In genomic region chr10:63887026-63887589, GRCh38 we compare ENCODE assay signal across 15 cellular contexts.
DNase-seq lines count a peak whose midpoint lies in the region; ATAC-seq and TF ChIP-seq lines count a peak whose summit lies in the region.
"Had no signal": no experiment of that assay in that cellular context is flagged by ENCODE, and none has a peak within 500 bp of the region (broad histone marks: within the 10 kb centered on the region; RNA-seq: fewer than 3 reads in every experiment).

No MANE protein-coding gene starts in this region.

- 61% methylated on average over 4 of the region's 11 CpGs for WGBS in right lobe of liver (ENCODE audit: insufficient coverage, low coverage, low lambda C conversion rate, missing lambda C conversion rate)
- WGBS in hepatocyte (ENCODE audit: low lambda C conversion rate, missing lambda C conversion rate), result 50% methylated on average over 11 of the region's 11 CpGs

- no peaks in the 10 kb centered on the region for H3K9me2 ChIP-seq in hepatocyte (replicated peaks; ENCODE audit: insufficient read depth)

- peak; percentile 47 to 84 (median 74) for ATAC-seq in right lobe of liver
- ATAC-seq in GM21381 (IDR thresholded peaks at IDR 0.05; ENCODE audit: unreplicated experiment), result no peak
- no peak for ATAC-seq in GM18867 (IDR thresholded peaks at IDR 0.05; ENCODE audit: unreplicated experiment)
- ATAC-seq: effector memory CD8-positive, alpha-beta T cell; stimulated activated naive CD8-positive, alpha-beta T cell treated with anti-CD3 and anti-CD28 coated beads, Interleukin-15, Interleukin-2, amounts not matched to agents 100 U/mL and 50 U/mL, for 24 hours; T-helper 17 cell had no signal

- no peaks in the 10 kb centered on the region for H3K4me1 ChIP-seq in right lobe of liver
- H3K4me1 ChIP-seq in hepatocyte (ENCODE audit: insufficient read depth), result no peaks in the 10 kb centered on the region
- H3K4me1 ChIP-seq: BLaER1 had no signal

- H2AFZ ChIP-seq in hepatocyte, result no peak overlapping the region

- intact Hi-C loops in right lobe of liver (cut with DNase I), result no loop called here
- intact Hi-C loops in posterior cingulate gyrus (cut with DNase I), result no loop called here

- H3K27me3 ChIP-seq in right lobe of liver (no peaks in the 10 kb centered on the region), hepatocyte (no peaks in the 10 kb centered on the region)
- H3K27me3 ChIP-seq: BLaER1 had no signal

- no peaks in the 10 kb centered on the region for H4K20me1 ChIP-seq in hepatocyte (ENCODE audit: insufficient read depth, poor library complexity, severe bottlenecking)
- H4K20me1 ChIP-seq: BLaER1 had no signal

- H3K79me2 ChIP-seq in hepatocyte, result no peaks in the 10 kb centered on the region

- TF ChIP-seq CTCF in cardiac fibroblast (IDR thresholded peaks at IDR 0.05; ENCODE audit: low read depth, low read length) (peak; percentile 7), right lobe of liver (IDR thresholded peaks at IDR 0.05) (peak in 2 of 4 donors; percentile 15 to 30), hepatocyte (IDR thresholded peaks at IDR 0.05; ENCODE audit: poor library complexity) (no peak)

- DNase-seq in Daoy (ENCODE audit: low read depth), result peak; percentile 1
- DNase-seq in NCI-H1694 (lab: John Stamatoyannopoulos, UW), result peak; percentile 15
- peak in 1 of 2 donors; percentile 12 for DNase-seq in cardiac fibroblast (ENCODE audit: low read depth in 2 of 2)
- peak; percentile 30 to 56 (median 42) for DNase-seq in right lobe of liver
- DNase-seq in posterior cingulate gyrus, result no peak
- no peak for DNase-seq in hepatocyte (ENCODE audit: low spot score)
- DNase-seq: activated CD4-positive, alpha-beta memory T cell treated with anti-CD3 and anti-CD28 coated beads for 36 hours; anterior cingulate cortex; effector memory CD8-positive, alpha-beta T cell; stimulated activated CD4-positive, alpha-beta T cell treated with anti-CD3 and anti-CD28 coated beads, Interleukin-4, amount 100 ng/mL, for 24 hours; stimulated activated naive CD8-positive, alpha-beta T cell treated with anti-CD3 and anti-CD28 coated beads, Interleukin-15, Interleukin-2, amounts not matched to agents 100 U/mL and 50 U/mL, for 24 hours; T-helper 17 cell had no signal

- H3K36me3 ChIP-seq in right lobe of liver, result no peaks in the 10 kb centered on the region
- no peaks in the 10 kb centered on the region for H3K36me3 ChIP-seq in hepatocyte (replicated peaks; ENCODE audit: insufficient read depth, low read depth)
- H3K36me3 ChIP-seq: BLaER1 had no signal

- H3K4me3 ChIP-seq in cardiac fibroblast (replicated peaks in 1 of 2; ENCODE audit: low read depth in 2 of 2, low read length in 2 of 2) (no peak overlapping the region), right lobe of liver (no peak overlapping the region), hepatocyte (no peak overlapping the region)
- H3K4me3 ChIP-seq: BLaER1 had no signal

- TF ChIP-seq POLR2A in right lobe of liver (IDR thresholded peaks at IDR 0.05), result no peak

- H3K27ac ChIP-seq in right lobe of liver (no peak overlapping the region), hepatocyte (no peak overlapping the region)
- H3K27ac ChIP-seq: BLaER1 had no signal

- H3K4me2 ChIP-seq in hepatocyte, result no peak overlapping the region
- H3K4me2 ChIP-seq: BLaER1 had no signal

- H3K9me3 ChIP-seq in right lobe of liver, result no peaks in the 10 kb centered on the region
- no peaks in the 10 kb centered on the region for H3K9me3 ChIP-seq in hepatocyte (ENCODE audit: low read depth)

Comparison
In these comparisons a context has a peak if more than half of its experiments do, and no peak if none do; other contexts are left out.
1. DNase-seq: peak in Daoy (single experiment), NCI-H1694 (single experiment) and right lobe of liver (3 of 3); none in posterior cingulate gyrus (0 of 10) and hepatocyte (single experiment).
2. ATAC-seq: peak in right lobe of liver (4 of 4); none in GM21381 (single experiment) and GM18867 (single experiment).